In genomic region chr10:67851229-67851628, GRCh38 we compare ENCODE assay signal across 22 cellular contexts. TPM values are rescaled to one million over a fixed set of nuclear protein-coding genes. Genes with fewer than 3 reads are reported as not detected.
A peak's percentile ranks its signal among the peaks of the same experiment; 100 is the strongest.
DNase-seq lines count a peak whose midpoint lies in the region; ATAC-seq and TF ChIP-seq lines count a peak whose summit lies in the region.
"Had no signal": no experiment of that assay in that cellular context is flagged by ENCODE, and none has a peak within 500 bp of the region (broad histone marks: within the 10 kb centered on the region; RNA-seq: fewer than 3 reads in every experiment).

No MANE protein-coding gene starts in this region.

- H3K27me3 Mint-ChIP-seq in activated CD4-positive, alpha-beta memory T cell treated with anti-CD3 and anti-CD28 coated beads, Interleukin-2, amount 10 ng/mL, durations not matched to agents 7 days and 5 days = no peaks in the 10 kb centered on the region
- H3K27me3 Mint-ChIP-seq in endothelial cell (ENCODE audit: unreplicated experiment) = peaks cover 3% of the 10 kb centered on the region
- H3K27me3 Mint-ChIP-seq in osteocyte (ENCODE audit: unreplicated experiment) = no peaks in the 10 kb centered on the region

- peak; percentile 9 for DNase-seq in activated CD8-positive, alpha-beta memory T cell treated with anti-CD3 and anti-CD28 coated beads for 24 hours
- no peak for DNase-seq in activated CD8-positive, alpha-beta memory T cell treated with anti-CD3 and anti-CD28 coated beads, Interleukin-2, amount 50 U/mL, for 4 hours
- DNase-seq in activated CD4-positive, alpha-beta memory T cell treated with anti-CD3 and anti-CD28 coated beads, Interleukin-2, amount 10 ng/mL, durations not matched to agents 7 days and 5 days = no peak
- DNase-seq in endothelial cell (ENCODE audit: low spot score) (no peak), osteocyte (ENCODE audit: extremely low spot score, unreplicated experiment) (no peak), HuH-7.5 (ENCODE audit: low spot score) (no peak)
- DNase-seq: activated naive CD4-positive, alpha-beta T cell treated with Interleukin-2 at 50 U/mL for 16 hours; BE2C; effector CD4-positive, alpha-beta T cell; HFFc6; islet precursor cell; Kasumi-1; NCI-H187; NCI-H2227 treated with DMSO at 0.1 percent for 48 hours; NCI-H748 treated with DMSO at 0.1 percent for 48 hours; SK-N-SH; stimulated activated CD4-positive, alpha-beta T cell treated with anti-CD3 and anti-CD28 coated beads, Interleukin-4, amount 100 ng/mL, for 24 hours; stimulated activated naive CD8-positive, alpha-beta T cell treated with anti-CD3 and anti-CD28 coated beads, Interleukin-15, Interleukin-2, amounts not matched to agents 100 U/mL and 50 U/mL, for 24 hours had no signal

- ATAC-seq in GM21825 (IDR thresholded peaks at IDR 0.05; ENCODE audit: unreplicated experiment) (no peak), HG03354 (IDR thresholded peaks at IDR 0.05; ENCODE audit: poor library complexity, severe bottlenecking, unreplicated experiment) (no peak)
- ATAC-seq: A549; esophagus mucosa; stimulated activated naive CD8-positive, alpha-beta T cell treated with anti-CD3 and anti-CD28 coated beads, Interleukin-15, Interleukin-2, amounts not matched to agents 100 U/mL and 50 U/mL, for 24 hours had no signal

- H3K27ac Mint-ChIP-seq in activated CD4-positive, alpha-beta memory T cell treated with anti-CD3 and anti-CD28 coated beads, Interleukin-2, amount 10 ng/mL, durations not matched to agents 7 days and 5 days = peak overlapping the region; percentile 18
- H3K27ac Mint-ChIP-seq in endothelial cell (ENCODE audit: unreplicated experiment) (peak overlapping the region; percentile 43), osteocyte (ENCODE audit: unreplicated experiment) (no peak overlapping the region)

- H3K4me3 Mint-ChIP-seq in activated CD4-positive, alpha-beta memory T cell treated with anti-CD3 and anti-CD28 coated beads, Interleukin-2, amount 10 ng/mL, durations not matched to agents 7 days and 5 days = no peak overlapping the region
- H3K4me3 Mint-ChIP-seq in endothelial cell (ENCODE audit: unreplicated experiment) = peak overlapping the region; percentile 9
- H3K4me3 Mint-ChIP-seq in osteocyte (ENCODE audit: unreplicated experiment) = peak overlapping the region; percentile 44

- peaks cover 24% of the 10 kb centered on the region for H3K4me1 Mint-ChIP-seq in activated CD4-positive, alpha-beta memory T cell treated with anti-CD3 and anti-CD28 coated beads, Interleukin-2, amount 10 ng/mL, durations not matched to agents 7 days and 5 days
- H3K4me1 Mint-ChIP-seq in endothelial cell (ENCODE audit: unreplicated experiment) = peaks cover 15% of the 10 kb centered on the region
- peaks cover 15% of the 10 kb centered on the region for H3K4me1 Mint-ChIP-seq in osteocyte (ENCODE audit: unreplicated experiment)

- H3K9me3 Mint-ChIP-seq in activated CD4-positive, alpha-beta memory T cell treated with anti-CD3 and anti-CD28 coated beads, Interleukin-2, amount 10 ng/mL, durations not matched to agents 7 days and 5 days = no peaks in the 10 kb centered on the region
- H3K9me3 Mint-ChIP-seq in endothelial cell (ENCODE audit: unreplicated experiment) (no peaks in the 10 kb centered on the region), osteocyte (ENCODE audit: unreplicated experiment) (no peaks in the 10 kb centered on the region)
- H3K9me3 Mint-ChIP-seq: HFFc6 had no signal

- CTCF ChIA-PET in activated CD4-positive, alpha-beta memory T cell treated with anti-CD3 and anti-CD28 coated beads, Interleukin-2, amount 10 ng/mL, durations not matched to agents 7 days and 5 days (lab: Charles Lee) = interaction anchor here (0.6 to 1.7 kb wide), 3 partner anchors 63 to 306 kb away, joined by 3 to 5 read pairs (median 3); no protein-coding TSS in a partner anchor

- peaks cover 11% of the 10 kb centered on the region for H3K36me3 Mint-ChIP-seq in activated CD4-positive, alpha-beta memory T cell treated with anti-CD3 and anti-CD28 coated beads, Interleukin-2, amount 10 ng/mL, durations not matched to agents 7 days and 5 days (ENCODE audit: low read depth)
- H3K36me3 Mint-ChIP-seq in endothelial cell (ENCODE audit: low read depth, unreplicated experiment) = no peaks in the 10 kb centered on the region
- no peaks in the 10 kb centered on the region for H3K36me3 Mint-ChIP-seq in osteocyte (ENCODE audit: unreplicated experiment)

- TF ChIP-seq CTCF in endothelial cell (IDR thresholded peaks at IDR 0.05; ENCODE audit: unreplicated experiment) = no peak
- TF ChIP-seq CTCF in osteocyte (IDR thresholded peaks at IDR 0.05) = no peak

- POLR2A ChIA-PET in activated CD4-positive, alpha-beta memory T cell treated with anti-CD3 and anti-CD28 coated beads, Interleukin-2, amount 10 ng/mL, durations not matched to agents 7 days and 5 days (lab: Charles Lee) = interaction anchor here (3.1 kb wide), 1 partner anchor 32 kb away, joined by 26 read pairs; the partner anchor contains the start of gene SIRT1

RNA-seq across cellular contexts. Expression of gene DNAJC12, which starts 13.2 kb away (rescaled TPM):
- total RNA-seq in activated CD4-positive, alpha-beta memory T cell treated with anti-CD3 and anti-CD28 coated beads, Interleukin-2, amount 10 ng/mL, durations not matched to agents 7 days and 5 days = 1 to 10 TPM; 4.1 to 6.1 TPM
- total RNA-seq in endothelial cell (ENCODE audit: unreplicated experiment) (2.6 TPM), osteocyte (9.5 and 12.0 TPM in 2 replicates)

RNA-seq across cellular contexts. Expression of gene SIRT1, which starts 33.2 kb away (rescaled TPM):
- total RNA-seq in activated CD4-positive, alpha-beta memory T cell treated with anti-CD3 and anti-CD28 coated beads, Interleukin-2, amount 10 ng/mL, durations not matched to agents 7 days and 5 days = 10 to 100 TPM; 25.8 to 28.5 TPM
- total RNA-seq in endothelial cell (ENCODE audit: unreplicated experiment) (17.3 TPM), osteocyte (23.9 and 25.6 TPM in 2 replicates)
